In the genomic region with DNA sequence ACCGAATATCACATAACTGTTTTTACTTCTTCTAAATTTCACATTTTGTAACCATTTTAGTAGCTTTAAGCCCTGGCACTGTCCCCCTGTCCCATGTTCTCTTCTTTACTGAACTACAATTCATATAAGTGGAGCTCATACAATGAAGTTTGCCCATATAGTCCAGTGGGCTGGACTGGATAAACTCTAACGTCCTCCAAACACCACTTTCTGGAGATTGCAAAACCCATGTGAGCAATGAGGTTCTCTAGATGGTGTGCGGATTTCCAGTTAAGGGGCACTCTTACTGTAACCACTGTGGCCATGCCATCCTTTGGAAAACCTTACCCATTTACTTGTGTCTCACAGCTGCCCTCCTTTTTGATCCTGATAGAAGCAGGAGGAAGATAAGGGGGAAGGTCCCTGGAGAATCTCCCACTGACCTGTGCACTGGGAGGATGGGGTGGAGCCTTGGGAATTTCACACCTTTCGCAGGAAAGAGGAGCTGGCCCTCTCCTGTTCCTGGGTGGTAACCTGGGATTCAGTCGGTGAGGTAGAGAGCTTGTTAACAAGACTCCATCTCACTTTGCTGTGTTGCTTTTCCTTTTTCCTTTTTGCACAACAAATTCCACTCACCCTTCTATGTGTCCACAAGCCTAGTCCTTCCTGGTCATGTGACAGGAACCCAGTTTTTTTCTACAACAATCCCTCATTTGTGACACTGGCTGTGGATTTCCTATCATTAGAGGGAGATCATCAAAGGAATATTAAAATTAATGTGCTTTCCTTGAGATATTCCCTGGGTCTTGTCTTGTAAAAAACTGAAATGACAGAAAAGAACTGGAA, we compare ENCODE assay signal across 16 cellular contexts.
DNase-seq lines count a peak whose midpoint lies in the region; ATAC-seq, FAIRE-seq and TF ChIP-seq lines count a peak whose summit lies in the region.
"Had no signal": no experiment of that assay in that cellular context is flagged by ENCODE, and none has a peak within 500 bp of the region (broad histone marks: within the 10 kb centered on the region; RNA-seq: fewer than 3 reads in every experiment).

No MANE protein-coding gene starts in this region.

- H3K27ac Mint-ChIP-seq in stimulated activated naive CD8-positive, alpha-beta T cell treated with anti-CD3 and anti-CD28 coated beads, Interleukin-15, Interleukin-2, amounts not matched to agents 100 ng/mL and 50 ng/mL, for 24 hours, result peak overlapping the region; percentile 78
- H3K27ac Mint-ChIP-seq in stimulated activated naive CD8-positive, alpha-beta T cell treated with anti-CD3 and anti-CD28 coated beads, Interleukin-15, amount 100 ng/mL, for 72 hours, result no peak overlapping the region
- H3K27ac Mint-ChIP-seq in activated naive CD8-positive, alpha-beta T cell, result peak overlapping the region; percentile 81
- H3K27ac Mint-ChIP-seq in memory B cell (peak overlapping the region; percentile 97), HFFc6 (no peak overlapping the region)

- H3K36me3 ChIP-seq in aorta (ENCODE audit: control insufficient read depth in 1 of 2, insufficient read depth in 2 of 2, low read length in 1 of 2) (no peaks in the 10 kb centered on the region), Peyer's patch (no peaks in the 10 kb centered on the region)

- TF ChIP-seq CTCF in HFFc6 (IDR thresholded peaks at IDR 0.05) (no peak), Peyer's patch (IDR thresholded peaks at IDR 0.05) (no peak)

- H3K4me1 Mint-ChIP-seq in stimulated activated naive CD8-positive, alpha-beta T cell treated with anti-CD3 and anti-CD28 coated beads, Interleukin-15, Interleukin-2, amounts not matched to agents 100 ng/mL and 50 ng/mL, for 24 hours (ENCODE audit: low read depth), result peaks cover 93% of the 10 kb centered on the region
- H3K4me1 Mint-ChIP-seq in stimulated activated naive CD8-positive, alpha-beta T cell treated with anti-CD3 and anti-CD28 coated beads, Interleukin-15, amount 100 ng/mL, for 72 hours, result peaks cover 66% of the 10 kb centered on the region
- H3K4me1 Mint-ChIP-seq in activated naive CD8-positive, alpha-beta T cell (ENCODE audit: low read depth), result peaks cover 47% of the 10 kb centered on the region
- H3K4me1 Mint-ChIP-seq in memory B cell, result peaks cover 58% of the 10 kb centered on the region
- peaks cover 100% of the 10 kb centered on the region for H3K4me1 Mint-ChIP-seq in HFFc6 (ENCODE audit: low read depth)

- H3K27me3 Mint-ChIP-seq in stimulated activated naive CD8-positive, alpha-beta T cell treated with anti-CD3 and anti-CD28 coated beads, Interleukin-15, Interleukin-2, amounts not matched to agents 100 ng/mL and 50 ng/mL, for 24 hours, result no peaks in the 10 kb centered on the region
- no peaks in the 10 kb centered on the region for H3K27me3 Mint-ChIP-seq in stimulated activated naive CD8-positive, alpha-beta T cell treated with anti-CD3 and anti-CD28 coated beads, Interleukin-15, amount 100 ng/mL, for 72 hours
- H3K27me3 Mint-ChIP-seq in activated naive CD8-positive, alpha-beta T cell, result no peaks in the 10 kb centered on the region
- H3K27me3 Mint-ChIP-seq in memory B cell (no peaks in the 10 kb centered on the region), HFFc6 (ENCODE audit: insufficient read depth) (no peaks in the 10 kb centered on the region; the same call in 1 of the 2 replicates)

- peak overlapping the region; percentile 12 to 28 for H3K27ac ChIP-seq in aorta (ENCODE audit: low read depth in 1 of 2, low read length in 2 of 2)
- peak overlapping the region in 2 of 4 donors; percentile 69 to 79 for H3K27ac ChIP-seq in Peyer's patch

- H3K9me3 ChIP-seq in aorta (ENCODE audit: control insufficient read depth, low read length) (no peaks in the 10 kb centered on the region), Peyer's patch (no peaks in the 10 kb centered on the region)

- H3K4me3 ChIP-seq in aorta (ENCODE audit: low read length in 2 of 2), result no peak overlapping the region
- no peak overlapping the region for H3K4me3 ChIP-seq in Peyer's patch

- intact Hi-C loops in aorta (cut with DNase I), result no loop called here

- 81 to 83% methylated on average over 5 of the region's 5 CpGs for WGBS in aorta, 2 donors

- H3K4me1 ChIP-seq in aorta (ENCODE audit: control insufficient read depth in 1 of 2, insufficient read depth in 2 of 2, low read length in 2 of 2) (peaks cover 2 to 14% of the 10 kb centered on the region in 2 donors), Peyer's patch (peaks cover 0 to 24% (median 6%) of the 10 kb centered on the region in 4 donors)

- no peaks in the 10 kb centered on the region for H3K27me3 ChIP-seq in aorta (ENCODE audit: control insufficient read depth in 1 of 2, insufficient read depth in 2 of 2, low read length in 1 of 2)
- no peaks in the 10 kb centered on the region for H3K27me3 ChIP-seq in Peyer's patch

- TF ChIP-seq POLR2A in Peyer's patch (IDR thresholded peaks at IDR 0.05), result no peak

- no peak for DNase-seq in stimulated activated naive CD8-positive, alpha-beta T cell treated with anti-CD3 and anti-CD28 coated beads, Interleukin-15, amount 100 ng/mL, for 72 hours
- DNase-seq in memory B cell (ENCODE audit: low spot score in 2 of 2), result no peak
- DNase-seq in aorta, result no peak
- no peak for DNase-seq in HFFc6
- DNase-seq in Peyer's patch, result no peak
- no peak for DNase-seq in HTR-8/SVneo (ENCODE audit: insufficient read length, low spot score)
- DNase-seq: activated CD4-positive, CD25-positive, alpha-beta regulatory T cell; DMS153; hypothalamus; left cardiac atrium; NCI-H2029 treated with DMSO at 0.1 percent for 48 hours; NCI-H69; retina had no signal

- H3K36me3 Mint-ChIP-seq in stimulated activated naive CD8-positive, alpha-beta T cell treated with anti-CD3 and anti-CD28 coated beads, Interleukin-15, Interleukin-2, amounts not matched to agents 100 ng/mL and 50 ng/mL, for 24 hours (ENCODE audit: low read depth), result peaks cover 63% of the 10 kb centered on the region
- peaks cover 18% of the 10 kb centered on the region for H3K36me3 Mint-ChIP-seq in activated naive CD8-positive, alpha-beta T cell
- H3K36me3 Mint-ChIP-seq in memory B cell (peaks cover 16% of the 10 kb centered on the region), HFFc6 (ENCODE audit: low read depth) (peaks cover 64% of the 10 kb centered on the region)

- FAIRE-seq in HTR-8/SVneo (lab: Jason Lieb, UNC), result no peak

- no peak for ATAC-seq in stimulated activated naive CD8-positive, alpha-beta T cell treated with anti-CD3 and anti-CD28 coated beads, Interleukin-15, amount 100 ng/mL, for 72 hours
- ATAC-seq in memory B cell (ENCODE audit: low read depth) (no peak), aorta (ENCODE audit: low FRiP score) (no peak)
- ATAC-seq: left cardiac atrium had no signal

- no peak overlapping the region for H3K4me3 Mint-ChIP-seq in stimulated activated naive CD8-positive, alpha-beta T cell treated with anti-CD3 and anti-CD28 coated beads, Interleukin-15, Interleukin-2, amounts not matched to agents 100 ng/mL and 50 ng/mL, for 24 hours
- no peak overlapping the region for H3K4me3 Mint-ChIP-seq in stimulated activated naive CD8-positive, alpha-beta T cell treated with anti-CD3 and anti-CD28 coated beads, Interleukin-15, amount 100 ng/mL, for 72 hours
- no peak overlapping the region for H3K4me3 Mint-ChIP-seq in activated naive CD8-positive, alpha-beta T cell
- H3K4me3 Mint-ChIP-seq in memory B cell (peak overlapping the region; percentile 30), HFFc6 (no peak overlapping the region; the same call in 1 of the 2 replicates)
- H3K4me3 Mint-ChIP-seq: nephron had no signal

- peaks cover 13% of the 10 kb centered on the region for H3K9me3 Mint-ChIP-seq in stimulated activated naive CD8-positive, alpha-beta T cell treated with anti-CD3 and anti-CD28 coated beads, Interleukin-15, Interleukin-2, amounts not matched to agents 100 ng/mL and 50 ng/mL, for 24 hours
- peaks cover 0 to 3% of the 10 kb centered on the region in 2 donors for H3K9me3 Mint-ChIP-seq in stimulated activated naive CD8-positive, alpha-beta T cell treated with anti-CD3 and anti-CD28 coated beads, Interleukin-15, amount 100 ng/mL, for 72 hours
- H3K9me3 Mint-ChIP-seq in activated naive CD8-positive, alpha-beta T cell (ENCODE audit: low read depth), result peaks cover 4% of the 10 kb centered on the region
- H3K9me3 Mint-ChIP-seq in memory B cell, result peaks cover 3% of the 10 kb centered on the region
- peaks cover 17% of the 10 kb centered on the region for H3K9me3 Mint-ChIP-seq in HFFc6

Comparison
In these comparisons a context has a peak if more than half of its experiments do, and no peak if none do; other contexts are left out.
1. H3K27ac Mint-ChIP-seq: peak in stimulated activated naive CD8-positive, alpha-beta T cell treated with anti-CD3 and anti-CD28 coated beads, Interleukin-15, Interleukin-2, amounts not matched to agents 100 ng/mL and 50 ng/mL, for 24 hours (single experiment), activated naive CD8-positive, alpha-beta T cell (single experiment) and memory B cell (single experiment); none in stimulated activated naive CD8-positive, alpha-beta T cell treated with anti-CD3 and anti-CD28 coated beads, Interleukin-15, amount 100 ng/mL, for 72 hours (0 of 2) and HFFc6 (single experiment).